15 cellular contexts compared by ENCODE assay signal in genomic region chr16:27378871-27379580, GRCh38. TPM values are rescaled to one million over a fixed set of nuclear protein-coding genes. Genes with fewer than 3 reads are reported as not detected.
A peak's percentile ranks its signal among the peaks of the same experiment; 100 is the strongest.
DNase-seq lines count a peak whose midpoint lies in the region; ATAC-seq and TF ChIP-seq lines count a peak whose summit lies in the region.
"Had no signal": no experiment of that assay in that cellular context is flagged by ENCODE, and none has a peak within 500 bp of the region (broad histone marks: within the 10 kb centered on the region; RNA-seq: fewer than 3 reads in every experiment).

No MANE protein-coding gene starts in this region.

- H4K20me1 ChIP-seq in BLaER1 (no peaks in the 10 kb centered on the region), DOHH2 (ENCODE audit: control insufficient read depth, insufficient read depth, low read depth, low read length) (no peaks in the 10 kb centered on the region), fibroblast of lung (ENCODE audit: control insufficient read depth, extremely low read depth, insufficient read depth, low read length) (no peaks in the 10 kb centered on the region)

- CTCF ChIA-PET in activated CD4-positive, alpha-beta memory T cell treated with anti-CD3 and anti-CD28 coated beads for 36 hours (lab: Charles Lee): interaction anchor here (0.6 to 1.7 kb wide), 4 partner anchors 92 to 199 kb away, joined by 3 to 8 read pairs (median 4); no protein-coding TSS in a partner anchor

- intact Hi-C loops in activated CD4-positive, alpha-beta memory T cell treated with anti-CD3 and anti-CD28 coated beads for 36 hours (cut with micrococcal nuclease): no loop called here

- peaks cover under 1% of the 10 kb centered on the region for H3K36me3 Mint-ChIP-seq in activated CD4-positive, alpha-beta memory T cell treated with anti-CD3 and anti-CD28 coated beads for 36 hours

- H3K9ac ChIP-seq in BLaER1 (no peak overlapping the region), fibroblast of lung (ENCODE audit: insufficient read depth, low read length) (no peak overlapping the region)

- H3K4me1 Mint-ChIP-seq in activated CD4-positive, alpha-beta memory T cell treated with anti-CD3 and anti-CD28 coated beads for 36 hours (ENCODE audit: low read depth): peaks cover 29% of the 10 kb centered on the region

- peak; percentile 78 for DNase-seq in activated CD4-positive, alpha-beta memory T cell treated with anti-CD3 and anti-CD28 coated beads for 36 hours
- DNase-seq in fibroblast of lung (ENCODE audit: low read depth in 2 of 2) (peak; percentile 9 to 21), midbrain (lab: John Stamatoyannopoulos, UW) (no peak), NCI-H2227 (lab: John Stamatoyannopoulos, UW; ENCODE audit: unreplicated experiment) (no peak), NCI-H510A treated with DMSO at 0.1 percent for 48 hours (lab: John Stamatoyannopoulos, UW) (no peak)
- DNase-seq: hippocampal formation, MM.1S, NCI-H524, right cardiac atrium, SHP77 had no signal

- peaks cover 4% of the 10 kb centered on the region for H3K9me3 Mint-ChIP-seq in activated CD4-positive, alpha-beta memory T cell treated with anti-CD3 and anti-CD28 coated beads for 36 hours

- no peaks in the 10 kb centered on the region for H3K27me3 Mint-ChIP-seq in activated CD4-positive, alpha-beta memory T cell treated with anti-CD3 and anti-CD28 coated beads for 36 hours

- peak overlapping the region; percentile 76 for H3K27ac Mint-ChIP-seq in activated CD4-positive, alpha-beta memory T cell treated with anti-CD3 and anti-CD28 coated beads for 36 hours

- no peak overlapping the region for H2AFZ ChIP-seq in fibroblast of lung (ENCODE audit: low read length)

- no peak for ATAC-seq in HG02678 (IDR thresholded peaks at IDR 0.05; ENCODE audit: unreplicated experiment)
- ATAC-seq: right cardiac atrium had no signal

- no peaks in the 10 kb centered on the region for H3K79me2 ChIP-seq in DOHH2 (ENCODE audit: control insufficient read depth, low read length)
- no peaks in the 10 kb centered on the region for H3K79me2 ChIP-seq in fibroblast of lung (ENCODE audit: control insufficient read depth, insufficient read depth, low read length)

- H3F3A ChIP-seq in DOHH2 (ENCODE audit: control insufficient read depth, insufficient read depth): peaks cover 10% of the 10 kb centered on the region

- H3K4me2 ChIP-seq in BLaER1: peak overlapping the region; percentile 40
- 0 out of 2 replicates have a peak overlapping the region, but pooled peaks have one; percentile 6 for H3K4me2 ChIP-seq in DOHH2 (ENCODE audit: low read length)
- H3K4me2 ChIP-seq in fibroblast of lung (ENCODE audit: extremely low read depth, insufficient read depth, low read length): no peak overlapping the region

- H3K9me3 ChIP-seq in BLaER1 (peaks cover 11% of the 10 kb centered on the region), DOHH2 (ENCODE audit: control insufficient read depth, insufficient read depth, low read length) (peaks cover 4% of the 10 kb centered on the region; the same call in 1 of the 2 replicates), fibroblast of lung (ENCODE audit: control insufficient read depth, insufficient read depth, low read depth, low read length) (no peaks in the 10 kb centered on the region)

- TF ChIP-seq CTCF in DOHH2 (IDR thresholded peaks at IDR 0.05; ENCODE audit: low read depth, low read length, poor library complexity, severe bottlenecking) (no peak), fibroblast of lung (conservative IDR thresholded peaks at IDR 0.05 in 1 of 2, IDR thresholded peaks at IDR 0.05 in 1 of 2; ENCODE audit: low read depth in 1 of 2, low read length in 2 of 2) (no peak)

- POLR2A ChIA-PET in activated CD4-positive, alpha-beta memory T cell treated with anti-CD3 and anti-CD28 coated beads for 36 hours (lab: Charles Lee): interaction anchor here (2.1 to 2.6 kb wide), 2 partner anchors 9 to 25 kb away, joined by 13 to 20 read pairs; no protein-coding TSS in a partner anchor

- H3K4me1 ChIP-seq in BLaER1 (peaks cover 48% of the 10 kb centered on the region), DOHH2 (ENCODE audit: control insufficient read depth, low read length) (peaks cover 58% of the 10 kb centered on the region), fibroblast of lung (ENCODE audit: control insufficient read depth, extremely low read depth, insufficient read depth, low read length) (no peaks in the 10 kb centered on the region)

- H3K27me3 ChIP-seq in BLaER1: no peaks in the 10 kb centered on the region
- H3K27me3 ChIP-seq in DOHH2 (ENCODE audit: control insufficient read depth, low read length): no peaks in the 10 kb centered on the region; the same call in 1 of the 2 replicates
- peaks cover 5% of the 10 kb centered on the region for H3K27me3 ChIP-seq in fibroblast of lung (ENCODE audit: control insufficient read depth, insufficient read depth, low read length)

- no peak overlapping the region for H3K27ac ChIP-seq in BLaER1
- no peak overlapping the region for H3K27ac ChIP-seq in DOHH2 (ENCODE audit: low read depth, low read length)
- no peak overlapping the region for H3K27ac ChIP-seq in fibroblast of lung (ENCODE audit: insufficient read depth, low read length)
- H3K27ac ChIP-seq: C4-2B, VCaP had no signal

- H3K4me3 ChIP-seq in BLaER1 (no peak overlapping the region), DOHH2 (ENCODE audit: low read length) (no peak overlapping the region), fibroblast of lung (replicated peaks in 1 of 4; ENCODE audit: control extremely low read depth in 1 of 4, insufficient read depth in 1 of 4, low read depth in 3 of 4, low read length in 4 of 4) (no peak overlapping the region)

- no peaks in the 10 kb centered on the region for H3K9me2 ChIP-seq in DOHH2 (replicated peaks; ENCODE audit: control insufficient read depth, low read length)

- H3K36me3 ChIP-seq in BLaER1: no peaks in the 10 kb centered on the region
- no peaks in the 10 kb centered on the region for H3K36me3 ChIP-seq in DOHH2 (ENCODE audit: control insufficient read depth, low read length)
- no peaks in the 10 kb centered on the region for H3K36me3 ChIP-seq in fibroblast of lung (ENCODE audit: control insufficient read depth, insufficient read depth, low read length)

- peak overlapping the region; percentile 49 for H3K4me3 Mint-ChIP-seq in activated CD4-positive, alpha-beta memory T cell treated with anti-CD3 and anti-CD28 coated beads for 36 hours

RNA-seq across cellular contexts. Expression of gene IL21R, which starts 22.9 kb away (rescaled TPM):
- total RNA-seq in activated CD4-positive, alpha-beta memory T cell treated with anti-CD3 and anti-CD28 coated beads for 36 hours: 10 to 100 TPM; 55.0 to 55.9 TPM
- total RNA-seq in fibroblast of lung: 1.8 and 7.4 TPM in 2 replicates
- 0.87 and 0.95 TPM in 2 replicates for polyA plus RNA-seq in fibroblast of lung
- polyA plus RNA-seq in fibroblast of lung (2012): 0.86 and 1.7 TPM in 2 replicates
- 1.5 and 4.9 TPM in 2 replicates for polyA minus RNA-seq in fibroblast of lung (ENCODE audit: low replicate concordance)

Comparison
In these comparisons a context has a peak if more than half of its experiments do, and no peak if none do; other contexts are left out.
1. DNase-seq: peak in activated CD4-positive, alpha-beta memory T cell treated with anti-CD3 and anti-CD28 coated beads for 36 hours (single experiment) and fibroblast of lung (2 of 2); none in midbrain (single experiment), NCI-H2227 (single experiment) and NCI-H510A treated with DMSO at 0.1 percent for 48 hours (single experiment).